8 cellular contexts compared by ENCODE assay signal in genomic region chr17:59331929-59332889, GRCh38. TPM values are rescaled to one million over a fixed set of nuclear protein-coding genes. Genes with fewer than 3 reads are reported as not detected.
DNase-seq lines count a peak whose midpoint lies in the region; ATAC-seq and TF ChIP-seq lines count a peak whose summit lies in the region.

No MANE protein-coding gene starts in this region.

- peak; percentile 12 for ATAC-seq in GM19467 (IDR thresholded peaks at IDR 0.05; ENCODE audit: unreplicated experiment)
- ATAC-seq in omental fat pad (ENCODE audit: low FRiP score), result peak; percentile 35
- ATAC-seq in HG02970 (IDR thresholded peaks at IDR 0.05; ENCODE audit: low FRiP score, unreplicated experiment), result no peak

- intact Hi-C loops in head of caudate nucleus (cut with DNase I), result loop anchor here (5.0 kb wide), 1 partner anchor 40 kb away; no protein-coding TSS in a partner anchor

- H3K36me3 ChIP-seq in BE2C, result no peaks in the 10 kb centered on the region

- peak; percentile 40 for DNase-seq in BE2C
- no peak for DNase-seq in LNCaP clone FGC (ENCODE audit: low read depth)
- peak; percentile 28 for DNase-seq in activated naive CD4-positive, alpha-beta T cell treated with Interleukin-2 at 50 U/mL for 16 hours
- peak in 38 of 42 donors; percentile 25 to 76 (median 51) for DNase-seq in head of caudate nucleus
- DNase-seq in omental fat pad (ENCODE audit: low spot score), result peak; percentile 25
- no peak for DNase-seq in NCI-H524 treated with DMSO at 0.1 percent for 48 hours (lab: John Stamatoyannopoulos, UW)

- no peaks in the 10 kb centered on the region for H3K9me3 ChIP-seq in BE2C

- H3K4me3 ChIP-seq in BE2C (ENCODE audit: low read depth, low read length) (peak overlapping the region; percentile 83), LNCaP clone FGC (ENCODE audit: low read depth, low read length) (peak overlapping the region; percentile 84)

- TF ChIP-seq CTCF in BE2C (IDR thresholded peaks at IDR 0.05; ENCODE audit: low read depth, low read length) (no peak), LNCaP clone FGC (IDR thresholded peaks at IDR 0.05; ENCODE audit: control insufficient read depth, extremely low read depth, insufficient read depth) (0 out of 2 replicates have a peak, but pooled peaks have one; percentile 1), omental fat pad (IDR thresholded peaks at IDR 0.05) (no peak)

- no peaks in the 10 kb centered on the region for H3K27me3 ChIP-seq in BE2C

- H3K4me1 ChIP-seq in BE2C, result peaks cover 38% of the 10 kb centered on the region

RNA-seq across cellular contexts. Expression of gene YPEL2, which starts 0.8 kb away (rescaled TPM):
- polyA plus RNA-seq in BE2C (2012; ENCODE audit: insufficient read depth, insufficient read length, low read depth), result 1.3 TPM
- 10 to 100 TPM; 34.3 to 53.6 (median 40.7) TPM for total RNA-seq in omental fat pad

Comparison
In these comparisons a context has a peak if more than half of its experiments do, and no peak if none do; other contexts are left out.
1. DNase-seq: peak in BE2C (single experiment), activated naive CD4-positive, alpha-beta T cell treated with Interleukin-2 at 50 U/mL for 16 hours (single experiment), head of caudate nucleus (38 of 42) and omental fat pad (single experiment); none in LNCaP clone FGC (single experiment) and NCI-H524 treated with DMSO at 0.1 percent for 48 hours (single experiment).